ENCODE assay signal across 8 cellular contexts in the genomic region with DNA sequence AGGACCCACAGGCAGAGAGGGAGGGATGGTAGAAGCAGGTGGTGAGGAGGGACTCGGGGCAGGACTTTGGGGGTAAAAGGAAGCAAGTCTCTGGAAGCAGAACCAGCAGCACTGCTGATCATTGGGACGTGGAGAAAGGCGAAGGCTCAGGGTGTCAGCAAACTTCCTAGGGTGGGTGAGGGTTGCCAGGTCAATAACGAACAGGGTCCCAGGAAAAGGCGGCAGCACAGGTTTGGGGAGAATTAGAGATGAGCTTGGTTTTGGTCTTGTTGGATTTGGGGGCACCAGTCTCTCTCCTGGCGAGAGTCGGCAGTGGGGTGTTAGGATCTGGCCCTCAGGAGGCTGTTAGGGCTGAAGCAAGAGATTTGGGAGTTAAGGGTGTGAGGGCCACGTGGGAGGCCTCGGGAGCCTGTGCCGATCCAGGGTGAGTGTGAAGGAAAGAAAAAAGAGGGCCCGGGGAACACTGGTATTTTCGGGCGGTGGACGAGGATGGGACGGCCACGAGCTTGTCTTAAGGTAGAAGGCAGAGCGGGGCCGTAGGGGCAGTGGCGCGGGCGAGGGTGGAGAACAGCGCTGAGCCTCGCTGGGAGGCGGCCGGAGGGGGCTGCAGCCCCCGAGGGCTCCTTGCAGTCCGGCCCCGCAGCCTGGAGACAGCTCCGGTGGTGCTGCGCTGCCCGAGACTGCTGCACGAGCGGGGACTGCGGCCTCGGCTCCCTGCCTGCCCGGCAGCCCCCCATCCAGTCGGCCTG. TPM values are rescaled to one million over a fixed set of nuclear protein-coding genes. Genes with fewer than 3 reads are reported as not detected.
DNase-seq lines count a peak whose midpoint lies in the region; ATAC-seq and TF ChIP-seq lines count a peak whose summit lies in the region.

No MANE protein-coding gene starts in this region.

- peak overlapping the region in 1 of 9 donors; percentile 33 for H3K27ac Mint-ChIP-seq in naive thymus-derived CD4-positive, alpha-beta T cell

- ATAC-seq in HG03196 (IDR thresholded peaks at IDR 0.05; ENCODE audit: unreplicated experiment) = peak; percentile 6
- ATAC-seq in naive thymus-derived CD4-positive, alpha-beta T cell = no peak
- ATAC-seq in HG03457 (IDR thresholded peaks at IDR 0.05; ENCODE audit: unreplicated experiment) = no peak
- no peak for ATAC-seq in GM19328 (IDR thresholded peaks at IDR 0.05; ENCODE audit: unreplicated experiment)

- H3K9me3 Mint-ChIP-seq in naive thymus-derived CD4-positive, alpha-beta T cell = no peaks in the 10 kb centered on the region

- CTCF ChIA-PET in naive thymus-derived CD4-positive, alpha-beta T cell (lab: Charles Lee) = no interaction called here

- DNase-seq in AG09309 (ENCODE audit: low read depth) = no peak
- no peak for DNase-seq in coronary artery (ENCODE audit: low spot score)
- no peak for DNase-seq in naive thymus-derived CD4-positive, alpha-beta T cell
- DNase-seq in NCI-H774 (lab: John Stamatoyannopoulos, UW) = no peak
- DNase-seq in stimulated activated CD4-positive, alpha-beta T cell treated with anti-CD3 and anti-CD28 coated beads, Interleukin-4, amount 100 ng/mL, for 24 hours = no peak

- TF ChIP-seq CTCF in AG09309 (IDR thresholded peaks at IDR 0.05; ENCODE audit: control insufficient read depth, insufficient read depth, low read depth, low read length, missing control alignments) = no peak
- TF ChIP-seq CTCF in coronary artery (IDR thresholded peaks at IDR 0.05) = no peak

- no peaks in the 10 kb centered on the region for H3K4me1 ChIP-seq in naive thymus-derived CD4-positive, alpha-beta T cell (ENCODE audit: control insufficient read depth in 2 of 2, insufficient read depth in 2 of 2, low read length in 2 of 2)

- no peak overlapping the region for H3K27ac ChIP-seq in coronary artery
- no peak overlapping the region for H3K27ac ChIP-seq in naive thymus-derived CD4-positive, alpha-beta T cell (ENCODE audit: low read depth, low read length)

- peak overlapping the region; percentile 77 to 97 (median 82) for H3K4me3 Mint-ChIP-seq in naive thymus-derived CD4-positive, alpha-beta T cell

- H3K4me3 ChIP-seq in AG09309 (ENCODE audit: control insufficient read depth, low read depth, low read length) (peak overlapping the region; percentile 68), coronary artery (peak overlapping the region; percentile 69)
- peak overlapping the region; percentile 60 for H3K4me3 ChIP-seq in naive thymus-derived CD4-positive, alpha-beta T cell (ENCODE audit: low read length)

- intact Hi-C loops in naive thymus-derived CD4-positive, alpha-beta T cell (cut with micrococcal nuclease) = no loop called here

- POLR2A ChIA-PET in naive thymus-derived CD4-positive, alpha-beta T cell (lab: Charles Lee) = no interaction called here

- H3K4me1 Mint-ChIP-seq in naive thymus-derived CD4-positive, alpha-beta T cell = peaks cover 8 to 15% (median 9%) of the 10 kb centered on the region in 7 donors

- H3K27me3 Mint-ChIP-seq in naive thymus-derived CD4-positive, alpha-beta T cell = peaks cover 25 to 54% (median 27%) of the 10 kb centered on the region in 5 donors

- no peaks in the 10 kb centered on the region for H3K36me3 ChIP-seq in naive thymus-derived CD4-positive, alpha-beta T cell (ENCODE audit: control insufficient read depth in 2 of 3, insufficient read depth in 3 of 3, low read length in 3 of 3)

- H3K36me3 Mint-ChIP-seq in naive thymus-derived CD4-positive, alpha-beta T cell = peaks cover 0 to 4% (median 1%) of the 10 kb centered on the region in 5 donors

- peaks cover 0 to 7% of the 10 kb centered on the region in 2 donors for H3K27me3 ChIP-seq in naive thymus-derived CD4-positive, alpha-beta T cell (ENCODE audit: control insufficient read depth in 2 of 2, insufficient read depth in 2 of 2, low read length in 2 of 2)

- H3K9me3 ChIP-seq in naive thymus-derived CD4-positive, alpha-beta T cell (ENCODE audit: control insufficient read depth in 2 of 3, low read length in 3 of 3) = no peaks in the 10 kb centered on the region

RNA-seq across cellular contexts. Expression of gene ADORA2B, which starts 0.8 kb away (rescaled TPM):
- 1 to 10 TPM in 2 of 5 experiments, under 1 TPM in 1, not detected in 2; 0.50 to 2.2 (median 1.6) TPM for total RNA-seq in naive thymus-derived CD4-positive, alpha-beta T cell
- 1 to 10 TPM in 1 of 2 donors, under 1 TPM in 1; 0.71 to 2.6 TPM for polyA plus RNA-seq in naive thymus-derived CD4-positive, alpha-beta T cell

RNA-seq across cellular contexts. Expression of gene ZSWIM7, which starts 55.4 kb away (rescaled TPM):
- total RNA-seq in naive thymus-derived CD4-positive, alpha-beta T cell = 10 to 100 TPM; 10.0 to 39.6 (median 25.4) TPM
- polyA plus RNA-seq in naive thymus-derived CD4-positive, alpha-beta T cell = 10 to 100 TPM; 78.6 to 82.7 TPM

RNA-seq across cellular contexts. Expression of gene TTC19, which starts 55.5 kb away (rescaled TPM):
- 10 to 100 TPM; 32.8 to 61.6 (median 37.4) TPM for total RNA-seq in naive thymus-derived CD4-positive, alpha-beta T cell
- 10 to 100 TPM; 35.8 to 35.9 TPM for polyA plus RNA-seq in naive thymus-derived CD4-positive, alpha-beta T cell
